ENCODE assay signal across 1 cellular context in the genomic region with DNA sequence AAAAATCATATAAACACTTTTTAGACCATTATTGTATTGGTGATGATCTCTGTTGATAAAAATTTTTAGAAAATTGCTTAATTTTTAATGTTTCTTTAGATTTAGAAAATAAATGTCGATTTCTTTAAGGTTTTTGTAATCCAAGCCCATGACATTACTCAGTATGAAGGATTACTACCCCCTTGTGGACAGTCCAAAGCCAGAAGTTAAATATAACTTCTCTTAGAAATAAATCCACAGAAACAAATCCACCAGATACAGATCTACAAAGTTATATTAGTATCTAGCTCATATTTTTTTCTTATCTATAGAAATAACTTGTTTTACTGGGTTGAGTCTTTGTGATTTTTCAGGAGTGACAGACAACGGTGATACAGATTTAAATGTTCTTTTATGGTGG.
TF ChIP-seq lines count a peak whose summit lies in the region.

No MANE protein-coding gene starts in this region.

TF ChIP-seq in H1, 55 proteins besides CTCF, POLR2A, EP300 and RAD21:
- TF ChIP-seq KDM5A (IDR thresholded peaks at IDR 0.05; ENCODE audit: low read length) (no peak), TAF7 (optimal IDR thresholded peaks at IDR 0.05; ENCODE audit: borderline replicate concordance, low read depth, low read length) (no peak), EGR1 (IDR thresholded peaks at IDR 0.05; ENCODE audit: borderline replicate concordance, low read depth, low read length) (no peak), CEBPB (IDR thresholded peaks at IDR 0.05; ENCODE audit: low read depth, low read length) (no peak), SIRT6 (IDR thresholded peaks at IDR 0.05; ENCODE audit: low read length) (no peak), TAF1 (IDR thresholded peaks at IDR 0.05; ENCODE audit: low read depth, low read length) (no peak), CTBP2 (IDR thresholded peaks at IDR 0.05; ENCODE audit: borderline replicate concordance, insufficient read depth, insufficient read length, low read length) (no peak)
- TF ChIP-seq, protein P1, sequence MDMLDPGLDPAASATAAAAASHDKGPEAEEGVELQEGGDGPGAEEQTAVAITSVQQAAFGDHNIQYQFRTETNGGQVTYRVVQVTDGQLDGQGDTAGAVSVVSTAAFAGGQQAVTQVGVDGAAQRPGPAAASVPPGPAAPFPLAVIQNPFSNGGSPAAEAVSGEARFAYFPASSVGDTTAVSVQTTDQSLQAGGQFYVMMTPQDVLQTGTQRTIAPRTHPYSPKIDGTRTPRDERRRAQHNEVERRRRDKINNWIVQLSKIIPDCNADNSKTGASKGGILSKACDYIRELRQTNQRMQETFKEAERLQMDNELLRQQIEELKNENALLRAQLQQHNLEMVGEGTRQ (IDR thresholded peaks at IDR 0.05; ENCODE audit: low read length): no peak
